In the genomic region with DNA sequence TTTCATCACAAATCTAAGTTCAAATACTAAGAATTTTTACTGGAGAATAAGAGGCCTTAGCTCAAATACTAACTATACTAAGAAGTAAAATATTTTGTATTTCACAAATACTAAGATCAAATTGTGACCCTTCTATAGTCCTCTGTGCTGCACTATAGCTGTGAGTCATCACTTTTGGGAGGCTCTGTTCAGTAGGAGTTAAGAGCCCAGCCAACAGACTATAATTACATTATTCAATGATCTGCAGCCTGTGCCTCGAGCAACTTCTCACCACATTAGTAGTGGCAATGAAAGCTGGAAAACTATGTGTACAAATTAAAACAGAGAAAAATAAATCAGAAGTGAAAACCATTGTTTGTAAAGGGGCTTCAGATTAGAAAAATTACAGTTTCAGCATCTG, we compare ENCODE assay signal across 17 cellular contexts.
DNase-seq lines count a peak whose midpoint lies in the region; ATAC-seq and TF ChIP-seq lines count a peak whose summit lies in the region.
"Had no signal": no experiment of that assay in that cellular context is flagged by ENCODE, and none has a peak within 500 bp of the region (broad histone marks: within the 10 kb centered on the region; RNA-seq: fewer than 3 reads in every experiment).

No MANE protein-coding gene starts in this region.

- ATAC-seq in HG02642 (IDR thresholded peaks at IDR 0.05; ENCODE audit: poor library complexity, unreplicated experiment): no peak
- no peak for ATAC-seq in left ventricle myocardium superior
- ATAC-seq: T-cell had no signal

- no peaks in the 10 kb centered on the region for H3K9me3 Mint-ChIP-seq in activated CD4-positive, alpha-beta T cell treated with anti-CD3 and anti-CD28 coated beads, Interleukin-2, amount 10 ng/mL, durations not matched to agents 24 days and 14 days
- H3K9me3 Mint-ChIP-seq: mesothelial cell of epicardium had no signal

- DNase-seq in SHP77 (lab: John Stamatoyannopoulos, UW) (peak; percentile 2 to 19), SHP77 treated with DMSO at 0.1 percent for 48 hours (lab: John Stamatoyannopoulos, UW) (no peak), SK-MEL-5 (ENCODE audit: low read depth, low spot score) (peak; percentile 6), fibroblast of lung (ENCODE audit: low read depth in 2 of 2) (peak; percentile 76 to 78), left ventricle myocardium superior (no peak)
- no peak for DNase-seq in activated CD4-positive, alpha-beta T cell treated with anti-CD3 and anti-CD28 coated beads, Interleukin-2, amount 10 ng/mL, durations not matched to agents 24 days and 14 days
- no peak for DNase-seq in stimulated activated CD4-positive, alpha-beta T cell treated with anti-CD3 and anti-CD28 coated beads, Interleukin-15, amount 100 ng/mL, for 24 hours
- DNase-seq: activated CD4-positive, CD25-positive, alpha-beta regulatory T cell treated with anti-CD3 and anti-CD28 coated beads, Interleukin-2, amount 50 U/mL, for 72 hours; cortex of kidney; esophagus squamous epithelium; spleen; T-cell had no signal

- no peaks in the 10 kb centered on the region for H3K79me2 ChIP-seq in fibroblast of lung (ENCODE audit: control insufficient read depth, insufficient read depth, low read length)

- intact Hi-C loops in activated CD4-positive, alpha-beta T cell treated with anti-CD3 and anti-CD28 coated beads, Interleukin-2, amount 10 ng/mL, durations not matched to agents 24 days and 14 days (cut with micrococcal nuclease): no loop called here
- intact Hi-C loops in left ventricle myocardium superior (cut with micrococcal nuclease): no loop called here

- H3K4me1 ChIP-seq in fibroblast of lung (ENCODE audit: control insufficient read depth, extremely low read depth, insufficient read depth, low read length): no peaks in the 10 kb centered on the region
- H3K4me1 ChIP-seq: esophagus squamous epithelium, spleen, suprapubic skin had no signal

- H3K27me3 Mint-ChIP-seq in activated CD4-positive, alpha-beta T cell treated with anti-CD3 and anti-CD28 coated beads, Interleukin-2, amount 10 ng/mL, durations not matched to agents 24 days and 14 days: no peaks in the 10 kb centered on the region
- H3K27me3 Mint-ChIP-seq: T-cell had no signal

- no peak overlapping the region for H3K4me3 Mint-ChIP-seq in activated CD4-positive, alpha-beta T cell treated with anti-CD3 and anti-CD28 coated beads, Interleukin-2, amount 10 ng/mL, durations not matched to agents 24 days and 14 days
- H3K4me3 Mint-ChIP-seq: mesothelial cell of epicardium, T-cell had no signal

- H3K4me2 ChIP-seq in fibroblast of lung (ENCODE audit: extremely low read depth, insufficient read depth, low read length): no peak overlapping the region

- H3K4me1 Mint-ChIP-seq in activated CD4-positive, alpha-beta T cell treated with anti-CD3 and anti-CD28 coated beads, Interleukin-2, amount 10 ng/mL, durations not matched to agents 24 days and 14 days: no peaks in the 10 kb centered on the region
- H3K4me1 Mint-ChIP-seq: T-cell had no signal

- no peak for TF ChIP-seq CTCF in fibroblast of lung (conservative IDR thresholded peaks at IDR 0.05 in 1 of 2, IDR thresholded peaks at IDR 0.05 in 1 of 2; ENCODE audit: low read depth in 1 of 2, low read length in 2 of 2)

- H3K36me3 ChIP-seq in fibroblast of lung (ENCODE audit: control insufficient read depth, insufficient read depth, low read length): no peaks in the 10 kb centered on the region
- H3K36me3 ChIP-seq: esophagus squamous epithelium, neutrophil, spleen, suprapubic skin had no signal

- in situ Hi-C loops in SK-MEL-5 (cut with HindIII; ENCODE audit: low pct_unique_long_range_greater_than_20kb, low sequenced_read_pairs): no loop called here

- no peak overlapping the region for H3K9ac ChIP-seq in fibroblast of lung (ENCODE audit: insufficient read depth, low read length)

- H3K9me3 ChIP-seq in fibroblast of lung (ENCODE audit: control insufficient read depth, insufficient read depth, low read depth, low read length): no peaks in the 10 kb centered on the region
- H3K9me3 ChIP-seq: esophagus squamous epithelium, neutrophil had no signal

- H3K4me3 ChIP-seq in fibroblast of lung (replicated peaks in 1 of 4; ENCODE audit: control extremely low read depth in 1 of 4, insufficient read depth in 1 of 4, low read depth in 3 of 4, low read length in 4 of 4): no peak overlapping the region
- H3K4me3 ChIP-seq: esophagus squamous epithelium, spleen, suprapubic skin had no signal

- H3K27ac Mint-ChIP-seq in activated CD4-positive, alpha-beta T cell treated with anti-CD3 and anti-CD28 coated beads, Interleukin-2, amount 10 ng/mL, durations not matched to agents 24 days and 14 days: no peak overlapping the region
- H3K27ac Mint-ChIP-seq: mesothelial cell of epicardium, T-cell had no signal

- H3K27ac ChIP-seq in fibroblast of lung (ENCODE audit: insufficient read depth, low read length): no peak overlapping the region
- H3K27ac ChIP-seq: esophagus squamous epithelium, HL-60, neutrophil, spleen, suprapubic skin had no signal

- no peaks in the 10 kb centered on the region for H4K20me1 ChIP-seq in fibroblast of lung (ENCODE audit: control insufficient read depth, extremely low read depth, insufficient read depth, low read length)

- no peaks in the 10 kb centered on the region for H3K27me3 ChIP-seq in fibroblast of lung (ENCODE audit: control insufficient read depth, insufficient read depth, low read length)
- H3K27me3 ChIP-seq: esophagus squamous epithelium, neutrophil, spleen, suprapubic skin had no signal

- no peaks in the 10 kb centered on the region for H3K36me3 Mint-ChIP-seq in activated CD4-positive, alpha-beta T cell treated with anti-CD3 and anti-CD28 coated beads, Interleukin-2, amount 10 ng/mL, durations not matched to agents 24 days and 14 days (ENCODE audit: low read depth)
- H3K36me3 Mint-ChIP-seq: mesothelial cell of epicardium, T-cell had no signal

- H2AFZ ChIP-seq in fibroblast of lung (ENCODE audit: low read length): no peak overlapping the region

Comparison
In these comparisons a context has a peak if more than half of its experiments do, and no peak if none do; other contexts are left out.
1. DNase-seq: peak in SHP77 (2 of 2), SK-MEL-5 (single experiment) and fibroblast of lung (2 of 2); none in SHP77 treated with DMSO at 0.1 percent for 48 hours (single experiment), activated CD4-positive, alpha-beta T cell treated with anti-CD3 and anti-CD28 coated beads, Interleukin-2, amount 10 ng/mL, durations not matched to agents 24 days and 14 days (single experiment), stimulated activated CD4-positive, alpha-beta T cell treated with anti-CD3 and anti-CD28 coated beads, Interleukin-15, amount 100 ng/mL, for 24 hours (single experiment) and left ventricle myocardium superior (single experiment).